In genomic region chr3:100403956-100404548, GRCh38 we compare ENCODE assay signal across 12 cellular contexts. TPM values are rescaled to one million over a fixed set of nuclear protein-coding genes. Genes with fewer than 3 reads are reported as not detected.
DNase-seq lines count a peak whose midpoint lies in the region; ATAC-seq, FAIRE-seq and TF ChIP-seq lines count a peak whose summit lies in the region.
"Had no signal": no experiment of that assay in that cellular context is flagged by ENCODE, and none has a peak within 500 bp of the region (broad histone marks: within the 10 kb centered on the region; RNA-seq: fewer than 3 reads in every experiment).

No MANE protein-coding gene starts in this region.

- H3K4me2 ChIP-seq in A549: peak overlapping the region; percentile 96

- no peak for TF ChIP-seq EP300 in A549 (IDR thresholded peaks at IDR 0.05)

- 97% methylated on average over 1 of the region's 1 CpG for WGBS in A549 (ENCODE audit: missing lambda C conversion rate)

- intact Hi-C loops in left ventricle myocardium superior (cut with micrococcal nuclease): no loop called here

- CTCF ChIA-PET in A549 (lab: Yijun Ruan, JAX): interaction anchor here (0.8 to 1.1 kb wide), 2 partner anchors 10 to 21 kb away, joined by 3 read pairs; no protein-coding TSS in a partner anchor

- H3K27ac ChIP-seq in A549 (no peak overlapping the region), iPS-18a (ENCODE audit: low read length) (no peak overlapping the region)
- H3K27ac ChIP-seq: WERI-Rb-1 had no signal

- DNase-seq in A549 (ENCODE audit: low read depth in 1 of 2, low spot score in 1 of 2): no peak
- DNase-seq in GM12865 (ENCODE audit: low read depth): no peak
- DNase-seq in NCI-H345 treated with DMSO at 0.1 percent for 48 hours (lab: John Stamatoyannopoulos, UW; ENCODE audit: unreplicated experiment): no peak
- DNase-seq in left ventricle myocardium superior: no peak
- DNase-seq: NCI-H1694 treated with DMSO at 0.1 percent for 48 hours; stimulated activated naive CD4-positive, alpha-beta T cell had no signal

- H3K4me3 ChIP-seq in A549: no peak overlapping the region
- H3K4me3 ChIP-seq in GM12865 (ENCODE audit: low read depth, low read length): peak overlapping the region; percentile 99
- peak overlapping the region; percentile 70 for H3K4me3 ChIP-seq in WI38 (ENCODE audit: low read depth, low read length)
- H3K4me3 ChIP-seq in iPS-18a (ENCODE audit: low read length): peak overlapping the region; percentile 74

- POLR2A ChIA-PET in A549 (lab: Yijun Ruan, JAX): no interaction called here

- TF ChIP-seq RAD21 in A549 (conservative IDR thresholded peaks at IDR 0.05 in 1 of 2, IDR thresholded peaks at IDR 0.05 in 1 of 2): no peak

- ATAC-seq in A549 (no peak), GM19035 (IDR thresholded peaks at IDR 0.05; ENCODE audit: unreplicated experiment) (no peak), GM21360 (IDR thresholded peaks at IDR 0.05; ENCODE audit: unreplicated experiment) (no peak), left ventricle myocardium superior (no peak)

- TF ChIP-seq POLR2A in A549 (IDR thresholded peaks at IDR 0.05; ENCODE audit: low read length): no peak

- TF ChIP-seq CTCF in A549 (IDR thresholded peaks at IDR 0.05) (no peak), GM12865 (IDR thresholded peaks at IDR 0.05; ENCODE audit: insufficient read depth, low read depth, low read length, missing control alignments) (no peak), WI38 (IDR thresholded peaks at IDR 0.05; ENCODE audit: low read depth, low read length) (no peak)

- no peaks in the 10 kb centered on the region for H3K27me3 ChIP-seq in iPS-18a (ENCODE audit: control insufficient read depth, insufficient read depth, low read length)

- no peaks in the 10 kb centered on the region for H3K36me3 ChIP-seq in iPS-18a (ENCODE audit: control insufficient read depth, low read depth, low read length)
- H3K36me3 ChIP-seq: WERI-Rb-1 had no signal

- no peak overlapping the region for H3K9ac ChIP-seq in iPS-18a (ENCODE audit: low read length)

- H3K9me3 ChIP-seq in A549 (no peaks in the 10 kb centered on the region; the same call in 2 of the 3 replicates), iPS-18a (ENCODE audit: control insufficient read depth, low read depth, low read length) (no peaks in the 10 kb centered on the region)

- peaks cover 21% of the 10 kb centered on the region; the same call in 1 of the 3 replicates for H3K4me1 ChIP-seq in A549
- H3K4me1 ChIP-seq in iPS-18a (ENCODE audit: control insufficient read depth, low read depth, low read length): peaks cover 9% of the 10 kb centered on the region

- no peak for FAIRE-seq in A549 (lab: Jason Lieb, UNC)
- FAIRE-seq: GM19239 had no signal

TF ChIP-seq in A549, 52 proteins besides CTCF, POLR2A, EP300 and RAD21:
- TF ChIP-seq EHMT2 (IDR thresholded peaks at IDR 0.05; ENCODE audit: low read depth) (peak; percentile 50; the same call in 1 of the 2 replicates), USF2 (IDR thresholded peaks at IDR 0.05) (no peak)
TF ChIP-seq in A549: peak in this region for 1.

RNA-seq across cellular contexts. Expression of gene LNP1, which starts 2.7 kb away (rescaled TPM):
- 1.2 and 2.0 TPM in 2 replicates for polyA plus RNA-seq in A549 (2011; rRNA removed)
- 0.91 and 1.2 TPM in 2 replicates for polyA plus RNA-seq in A549 (2012; cell fraction: cytosol; rRNA removed)
- 0.53 and 1.0 TPM in 2 replicates for polyA plus RNA-seq in A549 (2012; cell fraction: nucleus; rRNA removed)
- 1.3 to 1.8 TPM (median 1.6 TPM) in 3 replicates for polyA plus RNA-seq in A549 (2017; fragmentation: RNase III; extraction: RNeasy Plus Mini Kit Qiagen cat#74134 plus additional on column Dnase treatment)
- 2.3 and 3.9 TPM in 2 replicates for polyA minus RNA-seq in A549 (2011; rRNA and poly(A)+ RNA removed)
- 2.8 TPM for total RNA-seq in left ventricle myocardium superior

RNA-seq across cellular contexts. Expression of gene TOMM70, which starts 3.2 kb away (rescaled TPM):
- polyA plus RNA-seq in A549 (2011; rRNA removed): 48.6 and 61.8 TPM in 2 replicates
- 14.8 and 16.5 TPM in 2 replicates for polyA plus RNA-seq in A549 (2012; cell fraction: cytosol; rRNA removed)
- 11.7 and 12.6 TPM in 2 replicates for polyA plus RNA-seq in A549 (2012; cell fraction: nucleus; rRNA removed)
- polyA plus RNA-seq in A549 (2017; fragmentation: RNase III; extraction: RNeasy Plus Mini Kit Qiagen cat#74134 plus additional on column Dnase treatment): 49.1 to 55.4 TPM (median 49.3 TPM) in 3 replicates
- polyA minus RNA-seq in A549 (2011; rRNA and poly(A)+ RNA removed): 17.5 and 19.5 TPM in 2 replicates
- 69.2 TPM for total RNA-seq in left ventricle myocardium superior
